ENCODE assay signal across 10 cellular contexts in genomic region chr16:58464047-58464915, GRCh38. TPM values are rescaled to one million over a fixed set of nuclear protein-coding genes. Genes with fewer than 3 reads are reported as not detected.
DNase-seq lines count a peak whose midpoint lies in the region; ATAC-seq, FAIRE-seq and TF ChIP-seq lines count a peak whose summit lies in the region.
"Had no signal": no experiment of that assay in that cellular context is flagged by ENCODE, and none has a peak within 500 bp of the region (broad histone marks: within the 10 kb centered on the region; RNA-seq: fewer than 3 reads in every experiment).

No MANE protein-coding gene starts in this region.

- no peak overlapping the region for H3K27ac ChIP-seq in endothelial cell of umbilical vein (ENCODE audit: insufficient read depth, low read depth, low read length)
- H3K27ac ChIP-seq: HL-60 had no signal

- H4K20me1 ChIP-seq in endothelial cell of umbilical vein (replicated peaks; ENCODE audit: control insufficient read depth, extremely low read depth, insufficient read depth, low read length) = no peaks in the 10 kb centered on the region

- H3K4me1 ChIP-seq in endothelial cell of umbilical vein (ENCODE audit: control insufficient read depth, extremely low read depth, insufficient read depth, low read length) (peaks cover 10% of the 10 kb centered on the region), neuron (ENCODE audit: insufficient read depth, low read length) (peaks cover 2% of the 10 kb centered on the region)

- peak overlapping the region; percentile 55 to 75 (median 67) for H3K4me3 ChIP-seq in endothelial cell of umbilical vein (replicated peaks in 1 of 3; ENCODE audit: insufficient read depth in 1 of 3, low read depth in 1 of 3, low read length in 3 of 3)
- peak overlapping the region; percentile 38 for H3K4me3 ChIP-seq in neuron (ENCODE audit: low read length)

- H3K9me3 ChIP-seq in endothelial cell of umbilical vein (replicated peaks; ENCODE audit: control insufficient read depth, insufficient read depth, low read length) = no peaks in the 10 kb centered on the region
- no peaks in the 10 kb centered on the region for H3K9me3 ChIP-seq in neuron (ENCODE audit: low read length)

- TF ChIP-seq CTCF in endothelial cell of umbilical vein (IDR thresholded peaks at IDR 0.05; ENCODE audit: extremely low read depth in 1 of 2, insufficient read depth in 1 of 2, low read depth in 1 of 2, low read length in 2 of 2) = no peak

- dilution Hi-C loops in endothelial cell of umbilical vein (cut with MboI; ENCODE audit: extremely low pct_ligation_motif_present, low sequenced_read_pairs) = no loop called here

- intact Hi-C loops in endothelial cell of umbilical vein (cut with micrococcal nuclease) = no loop called here

- TF ChIP-seq POLR2A in endothelial cell of umbilical vein (IDR thresholded peaks at IDR 0.05; ENCODE audit: low read depth, low read length) = no peak

- peak overlapping the region; percentile 79 for H3K4me2 ChIP-seq in endothelial cell of umbilical vein (ENCODE audit: insufficient read depth, low read length)

- peak overlapping the region; percentile 28 for H3K9ac ChIP-seq in endothelial cell of umbilical vein (replicated peaks; ENCODE audit: extremely low read depth, insufficient read depth, low read length)

- BruUV-seq in endothelial cell of umbilical vein (replicated peaks; lab: Mats Ljungman, UMichigan) = no TSS peak

- H3K36me3 ChIP-seq in endothelial cell of umbilical vein (ENCODE audit: control insufficient read depth in 2 of 2, extremely low read depth in 1 of 2, insufficient read depth in 2 of 2, low read length in 2 of 2) = no peaks in the 10 kb centered on the region
- no peaks in the 10 kb centered on the region for H3K36me3 ChIP-seq in neuron (ENCODE audit: insufficient read depth, low read length)

- ATAC-seq in HG03342 (IDR thresholded peaks at IDR 0.05; ENCODE audit: unreplicated experiment) (no peak), HG02571 (IDR thresholded peaks at IDR 0.05; ENCODE audit: unreplicated experiment) (no peak), GM21717 (IDR thresholded peaks at IDR 0.05; ENCODE audit: unreplicated experiment) (no peak), GM19397 (IDR thresholded peaks at IDR 0.05; ENCODE audit: unreplicated experiment) (no peak)

- no peaks in the 10 kb centered on the region for H3K9me1 ChIP-seq in endothelial cell of umbilical vein (replicated peaks; ENCODE audit: control insufficient read depth, extremely low read depth, insufficient read depth, low read length)

- POLR2A ChIA-PET in endothelial cell of umbilical vein (lab: Charles Lee) = no interaction called here

- peaks cover 2 to 15% of the 10 kb centered on the region in 2 experiments for H3K27me3 ChIP-seq in endothelial cell of umbilical vein (ENCODE audit: control insufficient read depth in 2 of 2, insufficient read depth in 2 of 2, low read length in 2 of 2)
- peaks cover 75% of the 10 kb centered on the region for H3K27me3 ChIP-seq in neuron (ENCODE audit: insufficient read depth, low read length)

- CTCF ChIA-PET in endothelial cell of umbilical vein (lab: Charles Lee) = interaction anchor here (0.8 to 2.3 kb wide), 6 partner anchors 9 to 128 kb away, joined by 3 to 10 read pairs (median 4); no protein-coding TSS in a partner anchor

- DNase-seq in ELF-1 (ENCODE audit: low read depth, low spot score) (peak; percentile 46), NCI-H510A (lab: John Stamatoyannopoulos, UW) (peak; percentile 1), endothelial cell of umbilical vein (ENCODE audit: low read depth, low spot score) (no peak)

- H2AFZ ChIP-seq in endothelial cell of umbilical vein (ENCODE audit: low read depth, low read length) = peak overlapping the region; percentile 74
- peak overlapping the region; percentile 87 for H2AFZ ChIP-seq in neuron (ENCODE audit: low read depth, low read length)

- H3K79me2 ChIP-seq in endothelial cell of umbilical vein (ENCODE audit: control insufficient read depth, insufficient read depth, low read length) = no peaks in the 10 kb centered on the region

- no peak for FAIRE-seq in endothelial cell of umbilical vein (lab: Jason Lieb, UNC)
- FAIRE-seq: endometrium had no signal

TF ChIP-seq in endothelial cell of umbilical vein, 7 proteins besides CTCF, POLR2A, EP300 and RAD21:
- TF ChIP-seq FOS (IDR thresholded peaks at IDR 0.05; ENCODE audit: borderline replicate concordance, insufficient read depth, low read length) (no peak), EZH2 (IDR thresholded peaks at IDR 0.05; ENCODE audit: borderline replicate concordance, low read depth, low read length, severe bottlenecking) (peak; percentile 74), MYC (IDR thresholded peaks at IDR 0.05; ENCODE audit: low read depth, low read length) (no peak), GATA2 (IDR thresholded peaks at IDR 0.05; ENCODE audit: insufficient read depth, insufficient read length, low read depth, low read length) (no peak)
TF ChIP-seq in endothelial cell of umbilical vein: peak in this region for 1.

RNA-seq across cellular contexts. Expression of gene NDRG4, which starts 35.7 kb away (rescaled TPM):
- total RNA-seq in endothelial cell of umbilical vein = 31.0 and 35.8 TPM in 2 replicates
- 74.3 and 93.9 TPM in 2 replicates for polyA plus RNA-seq in endothelial cell of umbilical vein
- 41.5 and 53.0 TPM in 2 replicates for polyA plus RNA-seq in endothelial cell of umbilical vein (2011; cell fraction: cytosol; rRNA removed)
- polyA plus RNA-seq in endothelial cell of umbilical vein (2011; cell fraction: nucleus; rRNA removed) = 130 and 182 TPM in 2 replicates
- polyA plus RNA-seq in endothelial cell of umbilical vein (2012) = 114 and 302 TPM in 2 replicates
- polyA minus RNA-seq in endothelial cell of umbilical vein = 94.8 and 120 TPM in 2 replicates
- not detected for polyA minus RNA-seq in endothelial cell of umbilical vein (2011; cell fraction: cytosol; rRNA and poly(A)+ RNA removed)
- 48.8 and 84.2 TPM in 2 replicates for polyA minus RNA-seq in endothelial cell of umbilical vein (2011; cell fraction: nucleus; rRNA and poly(A)+ RNA removed)

RNA-seq across cellular contexts. Expression of gene SETD6, which starts 51.0 kb away (rescaled TPM):
- total RNA-seq in endothelial cell of umbilical vein = 10.4 and 16.4 TPM in 2 replicates
- 10.1 and 10.2 TPM in 2 replicates for polyA plus RNA-seq in endothelial cell of umbilical vein
- 5.9 and 6.6 TPM in 2 replicates for polyA plus RNA-seq in endothelial cell of umbilical vein (2011; cell fraction: cytosol; rRNA removed)
- polyA plus RNA-seq in endothelial cell of umbilical vein (2011; cell fraction: nucleus; rRNA removed) = 46.9 and 47.4 TPM in 2 replicates
- 13.3 and 17.6 TPM in 2 replicates for polyA plus RNA-seq in endothelial cell of umbilical vein (2012)
- 7.6 and 8.4 TPM in 2 replicates for polyA minus RNA-seq in endothelial cell of umbilical vein
- polyA minus RNA-seq in endothelial cell of umbilical vein (2011; cell fraction: cytosol; rRNA and poly(A)+ RNA removed) = 23.9 TPM
- polyA minus RNA-seq in endothelial cell of umbilical vein (2011; cell fraction: nucleus; rRNA and poly(A)+ RNA removed) = 14.1 and 16.2 TPM in 2 replicates
